ENCODE assay signal across 33 cellular contexts in the genomic region with DNA sequence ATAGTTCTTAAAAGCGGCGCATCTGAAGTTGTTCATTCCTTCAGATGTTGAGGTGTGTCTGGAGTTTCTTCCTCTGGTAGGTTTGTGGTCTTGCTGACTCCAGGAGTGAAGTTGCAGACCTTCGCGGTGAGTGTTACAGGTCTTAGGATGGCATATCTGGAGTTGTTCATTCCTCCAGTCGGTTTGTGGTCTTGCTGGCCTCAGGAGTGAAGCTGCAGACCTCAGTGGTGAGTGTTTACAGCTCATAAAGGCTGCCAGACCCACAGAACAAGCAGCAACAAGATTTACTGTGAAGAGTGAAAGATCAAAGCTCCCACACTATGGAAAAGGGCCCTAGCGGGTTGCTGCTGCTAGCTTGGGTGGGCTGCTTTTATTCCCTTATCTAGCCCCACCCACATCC.
"Had no signal": no experiment of that assay in that cellular context is flagged by ENCODE, and none has a peak within 500 bp of the region (broad histone marks: within the 10 kb centered on the region; RNA-seq: fewer than 3 reads in every experiment).

No MANE protein-coding gene starts in this region.

- H3K9me3 Mint-ChIP-seq: activated CD4-positive, alpha-beta memory T cell treated with anti-CD3 and anti-CD28 coated beads for 36 hours; activated CD4-positive, alpha-beta T cell treated with anti-CD3 and anti-CD28 coated beads, Interleukin-2, amount 10 ng/mL, durations not matched to agents 24 days and 14 days; activated naive CD4-positive, alpha-beta T cell treated with anti-CD3 and anti-CD28 coated beads for 36 hours; activated naive CD4-positive, alpha-beta T cell treated with anti-CD3 and anti-CD28 coated beads, Interleukin-2, amount 50 U/mL, for 24 hours; activated naive CD8-positive, alpha-beta T cell treated with anti-CD3 and anti-CD28 coated beads for 36 hours; activated naive CD8-positive, alpha-beta T cell treated with anti-CD3 and anti-CD28 coated beads, Interleukin-2, amount 50 U/mL, for 24 hours; activated T-helper 1 cell treated with anti-CD3 and anti-CD28 coated beads, Interleukin-12 subunit alpha, Interleukin-12 subunit beta, Interleukin-2, Interleukin-4 antibody, amounts not matched to agents 30 ng/mL and 10 ng/mL and 1 ng/mL, durations not matched to agents 14 hours and 24 hours and 36 hours; activated T-helper 2 cell treated with anti-CD3 and anti-CD28 coated beads, Interferon-gamma antibody, Interleukin-2, Interleukin-4, amounts not matched to agents 10 μg/mL and 5 μg/mL and 100 μg/mL, durations not matched to agents 14 hours and 24 hours and 36 hours had no signal

- H3K9me3 ChIP-seq: adrenal gland, ascending aorta, gastrocnemius medialis, heart left ventricle had no signal

- FAIRE-seq: colon, endometrium, endothelial cell of umbilical vein had no signal

- H3K4me1 Mint-ChIP-seq: activated CD4-positive, alpha-beta T cell treated with anti-CD3 and anti-CD28 coated beads for 36 hours; activated CD4-positive, alpha-beta T cell treated with anti-CD3 and anti-CD28 coated beads, Interleukin-2, amount 10 ng/mL, durations not matched to agents 24 days and 14 days; activated CD8-positive, alpha-beta memory T cell treated with anti-CD3 and anti-CD28 coated beads, Interleukin-2, amount 10 ng/mL, durations not matched to agents 7 days and 5 days; activated naive CD4-positive, alpha-beta T cell treated with anti-CD3 and anti-CD28 coated beads, Interleukin-2, amount 50 U/mL, for 24 hours; activated naive CD8-positive, alpha-beta T cell treated with anti-CD3 and anti-CD28 coated beads for 36 hours; activated naive CD8-positive, alpha-beta T cell treated with anti-CD3 and anti-CD28 coated beads, Interleukin-2, amount 50 U/mL, for 24 hours had no signal

- H3K4me3 ChIP-seq: adrenal gland, ascending aorta, gastrocnemius medialis, heart left ventricle had no signal

- H3K27ac ChIP-seq: adrenal gland, ascending aorta, brain microvascular endothelial cell, gastrocnemius medialis, heart left ventricle had no signal

- ATAC-seq: activated CD4-positive, alpha-beta T cell treated with anti-CD3 and anti-CD28 coated beads for 36 hours; activated CD8-positive, alpha-beta memory T cell treated with anti-CD3 and anti-CD28 coated beads, Interleukin-2, amount 10 ng/mL, durations not matched to agents 7 days and 5 days; activated CD8-positive, alpha-beta T cell treated with anti-CD3 and anti-CD28 coated beads, Interleukin-2, amount 10 ng/mL, durations not matched to agents 7 days and 5 days; activated naive CD8-positive, alpha-beta T cell treated with anti-CD3 and anti-CD28 coated beads, Interleukin-2, amount 50 U/mL, for 24 hours; esophagus mucosa; gastrocnemius medialis; heart left ventricle had no signal

- H3K36me3 Mint-ChIP-seq: activated CD4-positive, alpha-beta memory T cell treated with anti-CD3 and anti-CD28 coated beads for 36 hours; activated CD8-positive, alpha-beta memory T cell treated with anti-CD3 and anti-CD28 coated beads, Interleukin-2, amount 10 ng/mL, durations not matched to agents 7 days and 5 days; activated naive CD4-positive, alpha-beta T cell treated with anti-CD3 and anti-CD28 coated beads, Interleukin-2, amount 50 U/mL, for 24 hours; activated naive CD8-positive, alpha-beta T cell treated with anti-CD3 and anti-CD28 coated beads for 36 hours had no signal

- H3K27me3 Mint-ChIP-seq: activated CD4-positive, alpha-beta T cell treated with anti-CD3 and anti-CD28 coated beads, Interleukin-2, amount 10 ng/mL, durations not matched to agents 24 days and 14 days; activated CD8-positive, alpha-beta memory T cell treated with anti-CD3 and anti-CD28 coated beads, Interleukin-2, amount 10 ng/mL, durations not matched to agents 7 days and 5 days; activated naive CD8-positive, alpha-beta T cell treated with anti-CD3 and anti-CD28 coated beads for 36 hours had no signal

- H3K27me3 ChIP-seq: adrenal gland, ascending aorta, brain microvascular endothelial cell, gastrocnemius medialis, heart left ventricle had no signal

- H3K36me3 ChIP-seq: adrenal gland, ascending aorta, brain microvascular endothelial cell, gastrocnemius medialis, heart left ventricle had no signal

- H3K27ac Mint-ChIP-seq: activated CD4-positive, alpha-beta memory T cell treated with anti-CD3 and anti-CD28 coated beads for 36 hours; activated CD4-positive, alpha-beta T cell treated with anti-CD3 and anti-CD28 coated beads for 36 hours; activated CD4-positive, alpha-beta T cell treated with anti-CD3 and anti-CD28 coated beads, Interleukin-2, amount 10 ng/mL, durations not matched to agents 24 days and 14 days; activated CD8-positive, alpha-beta memory T cell treated with anti-CD3 and anti-CD28 coated beads, Interleukin-2, amount 10 ng/mL, durations not matched to agents 7 days and 5 days; activated CD8-positive, alpha-beta T cell treated with anti-CD3 and anti-CD28 coated beads, Interleukin-2, amount 10 ng/mL, durations not matched to agents 7 days and 5 days; activated naive CD4-positive, alpha-beta T cell treated with anti-CD3 and anti-CD28 coated beads for 36 hours; activated naive CD4-positive, alpha-beta T cell treated with anti-CD3 and anti-CD28 coated beads, Interleukin-2, amount 50 U/mL, for 24 hours; activated naive CD8-positive, alpha-beta T cell treated with anti-CD3 and anti-CD28 coated beads for 36 hours; activated naive CD8-positive, alpha-beta T cell treated with anti-CD3 and anti-CD28 coated beads, Interleukin-2, amount 50 U/mL, for 24 hours; activated T-helper 1 cell treated with anti-CD3 and anti-CD28 coated beads, Interleukin-12 subunit alpha, Interleukin-12 subunit beta, Interleukin-2, Interleukin-4 antibody, amounts not matched to agents 30 ng/mL and 10 ng/mL and 1 ng/mL, durations not matched to agents 14 hours and 24 hours and 36 hours; activated T-helper 2 cell treated with anti-CD3 and anti-CD28 coated beads, Interferon-gamma antibody, Interleukin-2, Interleukin-4, amounts not matched to agents 10 μg/mL and 5 μg/mL and 100 μg/mL, durations not matched to agents 14 hours and 24 hours and 36 hours had no signal

- H3K4me1 ChIP-seq: adrenal gland, ascending aorta, gastrocnemius medialis, heart left ventricle had no signal

- DNase-seq: activated CD4-positive, alpha-beta memory T cell treated with anti-CD3 and anti-CD28 coated beads for 36 hours; activated CD4-positive, alpha-beta T cell treated with anti-CD3 and anti-CD28 coated beads for 36 hours; activated CD4-positive, alpha-beta T cell treated with anti-CD3 and anti-CD28 coated beads, Interleukin-2, amount 10 ng/mL, durations not matched to agents 24 days and 14 days; activated CD4-positive, CD25-positive, alpha-beta regulatory T cell; activated CD4-positive, CD25-positive, alpha-beta regulatory T cell treated with anti-CD3 and anti-CD28 coated beads, Interleukin-2, amount 50 U/mL, for 72 hours; activated CD8-positive, alpha-beta memory T cell treated with anti-CD3 and anti-CD28 coated beads, Interleukin-2, amount 10 ng/mL, durations not matched to agents 7 days and 5 days; activated CD8-positive, alpha-beta memory T cell treated with anti-CD3 and anti-CD28 coated beads, Interleukin-2, amount 50 U/mL, for 4 hours; activated CD8-positive, alpha-beta T cell treated with anti-CD3 and anti-CD28 coated beads, Interleukin-2, amount 10 ng/mL, durations not matched to agents 7 days and 5 days; activated effector memory CD4-positive, alpha-beta T cell treated with anti-CD3 and anti-CD28 coated beads, Interleukin-2, amount 50 U/mL, for 16 hours; activated naive CD4-positive, alpha-beta T cell treated with anti-CD3 and anti-CD28 coated beads for 36 hours; activated naive CD8-positive, alpha-beta T cell treated with anti-CD3 and anti-CD28 coated beads for 36 hours; activated naive CD8-positive, alpha-beta T cell treated with anti-CD3 and anti-CD28 coated beads, Interleukin-2, amount 50 U/mL, for 24 hours; activated T-cell treated with anti-CD3 and anti-CD28 coated beads, Interleukin-2, amount 50 U/mL, for 1 hour; activated T-cell treated with anti-CD3 and anti-CD28 coated beads, Interleukin-2, amount 50 U/mL, for 48 hours; adrenal gland; brain microvascular endothelial cell; caudate nucleus; cortex of kidney; dermis blood vessel endothelial cell; effector CD4-positive, alpha-beta T cell; foreskin fibroblast; gastrocnemius medialis; glutamatergic neuron; T-helper 2 cell had no signal

- H3K4me3 Mint-ChIP-seq: activated CD4-positive, alpha-beta memory T cell treated with anti-CD3 and anti-CD28 coated beads for 36 hours; activated CD4-positive, alpha-beta T cell treated with anti-CD3 and anti-CD28 coated beads for 36 hours; activated CD4-positive, alpha-beta T cell treated with anti-CD3 and anti-CD28 coated beads, Interleukin-2, amount 10 ng/mL, durations not matched to agents 24 days and 14 days; activated CD8-positive, alpha-beta memory T cell treated with anti-CD3 and anti-CD28 coated beads, Interleukin-2, amount 10 ng/mL, durations not matched to agents 7 days and 5 days; activated CD8-positive, alpha-beta T cell treated with anti-CD3 and anti-CD28 coated beads, Interleukin-2, amount 10 ng/mL, durations not matched to agents 7 days and 5 days; activated naive CD4-positive, alpha-beta T cell treated with anti-CD3 and anti-CD28 coated beads for 36 hours; activated naive CD4-positive, alpha-beta T cell treated with anti-CD3 and anti-CD28 coated beads, Interleukin-2, amount 50 U/mL, for 24 hours; activated naive CD8-positive, alpha-beta T cell treated with anti-CD3 and anti-CD28 coated beads for 36 hours; activated naive CD8-positive, alpha-beta T cell treated with anti-CD3 and anti-CD28 coated beads, Interleukin-2, amount 50 U/mL, for 24 hours; activated T-helper 1 cell treated with anti-CD3 and anti-CD28 coated beads, Interleukin-12 subunit alpha, Interleukin-12 subunit beta, Interleukin-2, Interleukin-4 antibody, amounts not matched to agents 30 ng/mL and 10 ng/mL and 1 ng/mL, durations not matched to agents 14 hours and 24 hours and 36 hours had no signal
